Comparison of ENCODE assay signal across 8 cellular contexts in genomic region chr4:12633058-12633651, GRCh38.
DNase-seq lines count a peak whose midpoint lies in the region; ATAC-seq and TF ChIP-seq lines count a peak whose summit lies in the region.

No MANE protein-coding gene starts in this region.

- H3K4me1 ChIP-seq in lower lobe of right lung = no peaks in the 10 kb centered on the region

- H3K27ac ChIP-seq in lower lobe of right lung = no peak overlapping the region

- no peaks in the 10 kb centered on the region for H3K36me3 Mint-ChIP-seq in CD14-positive monocyte
- H3K36me3 Mint-ChIP-seq in activated CD4-positive, alpha-beta T cell treated with anti-CD3 and anti-CD28 coated beads, Interleukin-2, amount 10 ng/mL, durations not matched to agents 24 days and 14 days (ENCODE audit: low read depth) = no peaks in the 10 kb centered on the region

- peaks cover 0 to 12% (median 3%) of the 10 kb centered on the region in 7 donors for H3K9me3 Mint-ChIP-seq in CD14-positive monocyte
- peaks cover 7% of the 10 kb centered on the region for H3K9me3 Mint-ChIP-seq in activated CD4-positive, alpha-beta T cell treated with anti-CD3 and anti-CD28 coated beads, Interleukin-2, amount 10 ng/mL, durations not matched to agents 24 days and 14 days

- H3K4me3 Mint-ChIP-seq in CD14-positive monocyte = no peak overlapping the region
- H3K4me3 Mint-ChIP-seq in activated CD4-positive, alpha-beta T cell treated with anti-CD3 and anti-CD28 coated beads, Interleukin-2, amount 10 ng/mL, durations not matched to agents 24 days and 14 days = no peak overlapping the region

- intact Hi-C loops in CD14-positive monocyte (cut with micrococcal nuclease) (loop anchor here (10.0 kb wide), 2 partner anchors 588 to 868 kb away; no protein-coding TSS in a partner anchor), lower lobe of right lung (cut with DNase I) (no loop called here)
- intact Hi-C loops in activated CD4-positive, alpha-beta T cell treated with anti-CD3 and anti-CD28 coated beads, Interleukin-2, amount 10 ng/mL, durations not matched to agents 24 days and 14 days (cut with micrococcal nuclease) = no loop called here

- no peaks in the 10 kb centered on the region for H3K4me1 Mint-ChIP-seq in CD14-positive monocyte
- no peaks in the 10 kb centered on the region for H3K4me1 Mint-ChIP-seq in activated CD4-positive, alpha-beta T cell treated with anti-CD3 and anti-CD28 coated beads, Interleukin-2, amount 10 ng/mL, durations not matched to agents 24 days and 14 days

- peak; percentile 98 for ATAC-seq in HG03342 (IDR thresholded peaks at IDR 0.05; ENCODE audit: unreplicated experiment)
- ATAC-seq in lower lobe of right lung = peak; percentile 82 to 86

- DNase-seq in CD14-positive monocyte (ENCODE audit: low spot score) = peak; percentile 59
- DNase-seq in GM19240 (ENCODE audit: insufficient read length, low spot score) = peak; percentile 39
- peak; percentile 47 for DNase-seq in NCI-H460 (ENCODE audit: extremely low read depth, low read depth)
- peak; percentile 91 for DNase-seq in activated CD4-positive, alpha-beta T cell treated with anti-CD3 and anti-CD28 coated beads, Interleukin-2, amount 10 ng/mL, durations not matched to agents 24 days and 14 days
- peak; percentile 84 for DNase-seq in dermis blood vessel endothelial cell
- peak; percentile 73 for DNase-seq in lower lobe of right lung
- peak; percentile 28 for DNase-seq in stimulated activated CD8-positive, alpha-beta memory T cell treated with anti-CD3 and anti-CD28 coated beads, Interleukin-12 subunit alpha, Interleukin-12 subunit beta, amount 100 ng/mL, for 24 hours (ENCODE audit: extremely low read depth)

- H3K4me3 ChIP-seq in lower lobe of right lung = no peak overlapping the region

- no peaks in the 10 kb centered on the region for H3K9me3 ChIP-seq in lower lobe of right lung

- H3K36me3 ChIP-seq in lower lobe of right lung = no peaks in the 10 kb centered on the region

- H3K27ac Mint-ChIP-seq in CD14-positive monocyte = no peak overlapping the region
- H3K27ac Mint-ChIP-seq in activated CD4-positive, alpha-beta T cell treated with anti-CD3 and anti-CD28 coated beads, Interleukin-2, amount 10 ng/mL, durations not matched to agents 24 days and 14 days = no peak overlapping the region

- no peaks in the 10 kb centered on the region for H3K27me3 ChIP-seq in lower lobe of right lung (ENCODE audit: low read depth)

- TF ChIP-seq CTCF in CD14-positive monocyte (IDR thresholded peaks at IDR 0.05) (peak; percentile 89), lower lobe of right lung (IDR thresholded peaks at IDR 0.05) (peak; percentile 90)

- peaks cover 1 to 3% (median 1%) of the 10 kb centered on the region in 3 donors for H3K27me3 Mint-ChIP-seq in CD14-positive monocyte (ENCODE audit: low read depth in 3 of 3)
- no peaks in the 10 kb centered on the region for H3K27me3 Mint-ChIP-seq in activated CD4-positive, alpha-beta T cell treated with anti-CD3 and anti-CD28 coated beads, Interleukin-2, amount 10 ng/mL, durations not matched to agents 24 days and 14 days

Comparison
In these comparisons a context has a peak if more than half of its experiments do, and no peak if none do; other contexts are left out.
1. DNase-seq: peak in every context shown above with its lines; median percentile 91 in activated CD4-positive, alpha-beta T cell treated with anti-CD3 and anti-CD28 coated beads, Interleukin-2, amount 10 ng/mL, durations not matched to agents 24 days and 14 days; 84 in dermis blood vessel endothelial cell; 73 in lower lobe of right lung; 59 in CD14-positive monocyte; 47 in NCI-H460; 39 in GM19240; 28 in stimulated activated CD8-positive, alpha-beta memory T cell treated with anti-CD3 and anti-CD28 coated beads, Interleukin-12 subunit alpha, Interleukin-12 subunit beta, amount 100 ng/mL, for 24 hours.
2. intact Hi-C loops: an anchor here in CD14-positive monocyte (10.0 kb wide); none called in activated CD4-positive, alpha-beta T cell treated with anti-CD3 and anti-CD28 coated beads, Interleukin-2, amount 10 ng/mL, durations not matched to agents 24 days and 14 days and lower lobe of right lung.